In the genomic region with DNA sequence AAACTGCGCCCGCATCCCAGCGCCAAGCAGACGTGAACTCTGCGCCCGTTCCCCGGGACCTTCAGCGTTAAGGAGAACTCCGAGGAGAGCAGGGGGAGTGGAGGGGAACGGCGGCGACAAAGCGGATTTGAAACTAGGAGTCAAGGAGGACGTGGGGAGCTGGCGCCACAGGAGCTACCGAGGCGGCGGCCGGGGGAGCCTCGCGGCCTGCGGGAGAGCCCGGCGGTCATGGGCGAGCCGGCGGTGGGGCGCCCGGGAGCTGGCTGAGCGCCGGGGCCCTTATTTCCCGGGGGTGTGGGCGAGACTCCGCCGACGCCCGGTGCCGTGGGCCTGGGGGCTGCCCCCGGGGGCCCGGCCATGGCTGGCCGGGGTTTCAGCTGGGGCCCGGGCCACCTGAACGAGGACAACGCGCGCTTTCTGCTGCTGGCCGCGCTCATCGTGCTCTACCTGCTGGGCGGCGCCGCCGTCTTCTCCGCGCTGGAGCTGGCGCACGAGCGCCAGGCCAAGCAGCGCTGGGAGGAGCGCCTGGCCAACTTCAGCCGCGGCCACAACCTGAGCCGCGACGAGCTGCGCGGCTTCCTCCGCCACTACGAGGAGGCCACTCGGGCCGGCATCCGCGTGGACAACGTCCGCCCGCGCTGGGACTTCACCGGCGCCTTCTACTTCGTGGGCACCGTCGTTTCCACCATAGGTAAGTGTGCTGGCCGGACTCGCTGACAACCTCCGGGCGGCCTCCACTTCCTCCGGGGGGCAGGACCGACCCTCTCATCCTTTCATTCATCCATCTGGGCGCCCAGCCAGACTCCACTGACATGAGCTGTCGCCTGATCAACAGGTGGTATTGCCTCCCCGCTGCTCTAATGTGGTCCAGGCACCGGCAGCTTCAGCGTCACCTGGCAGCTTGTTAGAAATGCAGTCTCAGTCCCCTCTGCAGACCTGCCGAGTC, we compare ENCODE assay signal across 8 cellular contexts. TPM values are rescaled to one million over a fixed set of nuclear protein-coding genes. Genes with fewer than 3 reads are reported as not detected.
DNase-seq lines count a peak whose midpoint lies in the region; ATAC-seq and TF ChIP-seq lines count a peak whose summit lies in the region.

A gene (plus strand): TSS at position 146 of the 946 bp plus-strand sequence. CDS start 212 bp downstream, at position 358.

- peak within 1 kb of the TSS; percentile 50 for H3K4me3 ChIP-seq in HEK293 (ENCODE audit: low read depth, low read length)
- H3K4me3 ChIP-seq in SJCRH30: peak within 1 kb of the TSS; percentile 56
- H3K4me3 ChIP-seq in mucosa of stomach (ENCODE audit: low read length): peak within 1 kb of the TSS; percentile 8

- H3K9ac ChIP-seq in mucosa of stomach (ENCODE audit: low read length): no peak within 1 kb of the TSS

- H3K9me3 Mint-ChIP-seq in effector memory CD8-positive, alpha-beta T cell: no peaks in the 10 kb centered on the region

- peak; percentile 43; the same call in 1 of the 2 replicates for TF ChIP-seq CTCF in HEK293 (tag by site-specific recombination; IDR thresholded peaks at IDR 0.05)

- H3K27me3 ChIP-seq in SJCRH30 (no peaks in the 10 kb centered on the region), mucosa of stomach (ENCODE audit: control insufficient read depth, insufficient read depth, low read length) (peaks cover 57% of the 10 kb centered on the region)

- H3K4me1 ChIP-seq in HEK293 (ENCODE audit: control insufficient read depth, insufficient read depth, low read length) (no peaks in the 10 kb centered on the region; the same call in 1 of the 2 replicates), SJCRH30 (no peaks in the 10 kb centered on the region; the same call in 1 of the 2 replicates), mucosa of stomach (ENCODE audit: control insufficient read depth, insufficient read depth, low read length) (peaks cover 28% of the 10 kb centered on the region)

- H3K36me3 Mint-ChIP-seq in effector memory CD8-positive, alpha-beta T cell (ENCODE audit: insufficient read depth): no peaks in the 10 kb centered on the region

- DNase-seq in AG08395 (ENCODE audit: low spot score) (peak; percentile 7), SJCRH30 (peak; percentile 61 to 64), NCI-H2029 treated with DMSO at 0.1 percent for 48 hours (lab: John Stamatoyannopoulos, UW) (no peak), hippocampal formation (lab: John Stamatoyannopoulos, UW) (no peak), OCI-M2 (lab: John Stamatoyannopoulos, UW; ENCODE audit: unreplicated experiment) (no peak)
- DNase-seq in effector memory CD8-positive, alpha-beta T cell: no peak

- H3K4me3 Mint-ChIP-seq in effector memory CD8-positive, alpha-beta T cell: peak within 1 kb of the TSS; percentile 76 to 80

- H3K36me3 ChIP-seq in HEK293 (ENCODE audit: control insufficient read depth in 2 of 2, insufficient read depth in 1 of 2, low read length in 2 of 2) (no peaks in the 10 kb centered on the region), SJCRH30 (no peaks in the 10 kb centered on the region), mucosa of stomach (ENCODE audit: control insufficient read depth, insufficient read depth, low read length) (no peaks in the 10 kb centered on the region)

- ATAC-seq in effector memory CD8-positive, alpha-beta T cell (replicated peaks): no peak

- peaks cover 49 to 76% of the 10 kb centered on the region in 2 donors for H3K27me3 Mint-ChIP-seq in effector memory CD8-positive, alpha-beta T cell

- no peak within 1 kb of the TSS for H3K27ac Mint-ChIP-seq in effector memory CD8-positive, alpha-beta T cell

- H3K9me3 ChIP-seq in HEK293 (ENCODE audit: control insufficient read depth, insufficient read depth, low read depth, low read length) (no peaks in the 10 kb centered on the region), SJCRH30 (replicated peaks) (no peaks in the 10 kb centered on the region), mucosa of stomach (ENCODE audit: control insufficient read depth, low read length) (no peaks in the 10 kb centered on the region)

- H3K27ac ChIP-seq in HEK293 (ENCODE audit: extremely low read depth, low read depth, low read length) (no peak within 1 kb of the TSS), SJCRH30 (no peak within 1 kb of the TSS)

- CTCF ChIA-PET in HEK293 (lab: Yijun Ruan, JAX): interaction anchor here (0.8 to 1.4 kb wide), 2 partner anchors 10 to 170 kb away, joined by 3 read pairs; no protein-coding TSS in a partner anchor

- H3K4me1 Mint-ChIP-seq in effector memory CD8-positive, alpha-beta T cell (ENCODE audit: low read depth in 2 of 2): peaks cover 19 to 21% of the 10 kb centered on the region in 2 donors

- POLR2A ChIA-PET in HEK293 (lab: Yijun Ruan, JAX): interaction anchor here (0.7 to 2.0 kb wide), 3 partner anchors 51 to 106 kb away, joined by 3 to 6 read pairs (median 4); a partner anchor contains a TSS

TF ChIP-seq in HEK293, 187 proteins besides CTCF, POLR2A, EP300 and RAD21 (continues in another document):
- TF ChIP-seq ZNF214 (tag by site-specific recombination; IDR thresholded peaks at IDR 0.05; ENCODE audit: borderline replicate concordance) (no peak), ZNF335 (tag by site-specific recombination; conservative IDR thresholded peaks at IDR 0.05) (peak; percentile 70), ZBTB8A (tag by site-specific recombination; IDR thresholded peaks at IDR 0.05) (peak; percentile 45), ZBTB17 (tag by site-specific recombination; IDR thresholded peaks at IDR 0.05) (0 out of 2 replicates have a peak, but pooled peaks have one; percentile 26), ZNF121 (tag by site-specific recombination; IDR thresholded peaks at IDR 0.05) (no peak), HOXD13 (CRISPR knock-in tag; IDR thresholded peaks at IDR 0.05; ENCODE audit: borderline replicate concordance) (no peak), ZNF404 (tag by site-specific recombination; IDR thresholded peaks at IDR 0.05) (no peak), ZNF292 (tag by site-specific recombination; IDR thresholded peaks at IDR 0.05; ENCODE audit: borderline replicate concordance, low read depth) (no peak), ZSCAN30 (tag by site-specific recombination; IDR thresholded peaks at IDR 0.05) (0 out of 2 replicates have a peak, but pooled peaks have one; percentile 18), ZNF76 (tag by site-specific recombination; IDR thresholded peaks at IDR 0.05; ENCODE audit: borderline replicate concordance, low read depth) (no peak), KLF9 (tag by site-specific recombination; IDR thresholded peaks at IDR 0.05; ENCODE audit: low read depth) (peak; percentile 82)
- TF ChIP-seq, protein P1, sequence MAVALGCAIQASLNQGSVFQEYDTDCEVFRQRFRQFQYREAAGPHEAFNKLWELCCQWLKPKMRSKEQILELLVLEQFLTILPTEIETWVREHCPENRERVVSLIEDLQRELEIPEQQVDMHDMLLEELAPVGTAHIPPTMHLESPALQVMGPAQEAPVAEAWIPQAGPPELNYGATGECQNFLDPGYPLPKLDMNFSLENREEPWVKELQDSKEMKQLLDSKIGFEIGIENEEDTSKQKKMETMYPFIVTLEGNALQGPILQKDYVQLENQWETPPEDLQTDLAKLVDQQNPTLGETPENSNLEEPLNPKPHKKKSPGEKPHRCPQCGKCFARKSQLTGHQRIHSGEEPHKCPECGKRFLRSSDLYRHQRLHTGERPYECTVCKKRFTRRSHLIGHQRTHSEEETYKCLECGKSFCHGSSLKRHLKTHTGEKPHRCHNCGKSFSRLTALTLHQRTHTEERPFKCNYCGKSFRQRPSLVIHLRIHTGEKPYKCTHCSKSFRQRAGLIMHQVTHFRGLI (tag by site-specific recombination; IDR thresholded peaks at IDR 0.05): peak; percentile 92
- TF ChIP-seq, protein P2, sequence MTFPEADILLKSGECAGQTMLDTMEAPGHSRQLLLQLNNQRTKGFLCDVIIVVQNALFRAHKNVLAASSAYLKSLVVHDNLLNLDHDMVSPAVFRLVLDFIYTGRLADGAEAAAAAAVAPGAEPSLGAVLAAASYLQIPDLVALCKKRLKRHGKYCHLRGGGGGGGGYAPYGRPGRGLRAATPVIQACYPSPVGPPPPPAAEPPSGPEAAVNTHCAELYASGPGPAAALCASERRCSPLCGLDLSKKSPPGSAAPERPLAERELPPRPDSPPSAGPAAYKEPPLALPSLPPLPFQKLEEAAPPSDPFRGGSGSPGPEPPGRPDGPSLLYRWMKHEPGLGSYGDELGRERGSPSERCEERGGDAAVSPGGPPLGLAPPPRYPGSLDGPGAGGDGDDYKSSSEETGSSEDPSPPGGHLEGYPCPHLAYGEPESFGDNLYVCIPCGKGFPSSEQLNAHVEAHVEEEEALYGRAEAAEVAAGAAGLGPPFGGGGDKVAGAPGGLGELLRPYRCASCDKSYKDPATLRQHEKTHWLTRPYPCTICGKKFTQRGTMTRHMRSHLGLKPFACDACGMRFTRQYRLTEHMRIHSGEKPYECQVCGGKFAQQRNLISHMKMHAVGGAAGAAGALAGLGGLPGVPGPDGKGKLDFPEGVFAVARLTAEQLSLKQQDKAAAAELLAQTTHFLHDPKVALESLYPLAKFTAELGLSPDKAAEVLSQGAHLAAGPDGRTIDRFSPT (tag by site-specific recombination; IDR thresholded peaks at IDR 0.05): 0 out of 2 replicates have a peak, but pooled peaks have one; percentile 15
- TF ChIP-seq, protein P3, sequence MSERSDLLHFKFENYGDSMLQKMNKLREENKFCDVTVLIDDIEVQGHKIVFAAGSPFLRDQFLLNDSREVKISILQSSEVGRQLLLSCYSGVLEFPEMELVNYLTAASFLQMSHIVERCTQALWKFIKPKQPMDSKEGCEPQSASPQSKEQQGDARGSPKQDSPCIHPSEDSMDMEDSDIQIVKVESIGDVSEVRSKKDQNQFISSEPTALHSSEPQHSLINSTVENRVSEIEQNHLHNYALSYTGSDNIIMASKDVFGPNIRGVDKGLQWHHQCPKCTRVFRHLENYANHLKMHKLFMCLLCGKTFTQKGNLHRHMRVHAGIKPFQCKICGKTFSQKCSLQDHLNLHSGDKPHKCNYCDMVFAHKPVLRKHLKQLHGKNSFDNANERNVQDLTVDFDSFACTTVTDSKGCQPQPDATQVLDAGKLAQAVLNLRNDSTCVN (tag by site-specific recombination; optimal IDR thresholded peaks at IDR 0.05): peak; percentile 59
- TF ChIP-seq, protein P4, sequence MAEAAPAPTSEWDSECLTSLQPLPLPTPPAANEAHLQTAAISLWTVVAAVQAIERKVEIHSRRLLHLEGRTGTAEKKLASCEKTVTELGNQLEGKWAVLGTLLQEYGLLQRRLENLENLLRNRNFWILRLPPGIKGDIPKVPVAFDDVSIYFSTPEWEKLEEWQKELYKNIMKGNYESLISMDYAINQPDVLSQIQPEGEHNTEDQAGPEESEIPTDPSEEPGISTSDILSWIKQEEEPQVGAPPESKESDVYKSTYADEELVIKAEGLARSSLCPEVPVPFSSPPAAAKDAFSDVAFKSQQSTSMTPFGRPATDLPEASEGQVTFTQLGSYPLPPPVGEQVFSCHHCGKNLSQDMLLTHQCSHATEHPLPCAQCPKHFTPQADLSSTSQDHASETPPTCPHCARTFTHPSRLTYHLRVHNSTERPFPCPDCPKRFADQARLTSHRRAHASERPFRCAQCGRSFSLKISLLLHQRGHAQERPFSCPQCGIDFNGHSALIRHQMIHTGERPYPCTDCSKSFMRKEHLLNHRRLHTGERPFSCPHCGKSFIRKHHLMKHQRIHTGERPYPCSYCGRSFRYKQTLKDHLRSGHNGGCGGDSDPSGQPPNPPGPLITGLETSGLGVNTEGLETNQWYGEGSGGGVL (tag by site-specific recombination; IDR thresholded peaks at IDR 0.05): no peak

RNA-seq across cellular contexts. Expression of the gene that starts here (rescaled TPM):
- 1.3 and 2.0 TPM in 2 replicates for total RNA-seq in SJCRH30 (2014; rRNA removed; shearing (Covaris generic))

Comparison
In these comparisons a context has a peak if more than half of its experiments do, and no peak if none do; other contexts are left out.
1. DNase-seq: peak in AG08395 (single experiment) and SJCRH30 (2 of 2); none in effector memory CD8-positive, alpha-beta T cell (0 of 3), NCI-H2029 treated with DMSO at 0.1 percent for 48 hours (single experiment), hippocampal formation (0 of 2) and OCI-M2 (single experiment).
2. Peak in every context shown above with its lines, with median percentiles within 50 percentile points of each other: H3K4me3 ChIP-seq.